ENCODE assay signal across 8 cellular contexts in genomic region chr2:169478745-169479256, GRCh38. TPM values are rescaled to one million over a fixed set of nuclear protein-coding genes. Genes with fewer than 3 reads are reported as not detected.
DNase-seq lines count a peak whose midpoint lies in the region; ATAC-seq and TF ChIP-seq lines count a peak whose summit lies in the region.

No MANE protein-coding gene starts in this region.

- dilution Hi-C loops in mammary epithelial cell (cut with HindIII; ENCODE audit: low sequenced_read_pairs), result no loop called here

- H3K27me3 ChIP-seq in right atrium auricular region, result no peaks in the 10 kb centered on the region
- H3K27me3 ChIP-seq in mammary epithelial cell (ENCODE audit: insufficient read depth, low read length), result no peaks in the 10 kb centered on the region

- CTCF ChIA-PET in mammary epithelial cell (lab: Charles Lee; ENCODE audit: low non-redundant PET), result no interaction called here

- DNase-seq in right atrium auricular region (ENCODE audit: low spot score) (no peak), cardiac septum (ENCODE audit: low spot score) (no peak), mammary epithelial cell (no peak), mucosa of descending colon (no peak), islet precursor cell (no peak), midbrain (lab: John Stamatoyannopoulos, UW) (no peak), GF-D8 (lab: John Stamatoyannopoulos, UW) (no peak)

- H4K20me1 ChIP-seq in mammary epithelial cell (ENCODE audit: insufficient read depth, low read length), result no peaks in the 10 kb centered on the region

- ATAC-seq in mucosa of descending colon, result no peak
- no peak for ATAC-seq in HG03108 (IDR thresholded peaks at IDR 0.05; ENCODE audit: unreplicated experiment)

- TF ChIP-seq CTCF in right atrium auricular region (IDR thresholded peaks at IDR 0.05), result no peak
- no peak for TF ChIP-seq CTCF in mammary epithelial cell (conservative IDR thresholded peaks at IDR 0.05 in 1 of 2, IDR thresholded peaks at IDR 0.05 in 1 of 2; ENCODE audit: extremely low read depth in 1 of 2, insufficient read depth in 1 of 2, low read depth in 1 of 2, low read length in 2 of 2)
- TF ChIP-seq CTCF in mucosa of descending colon (IDR thresholded peaks at IDR 0.05), result no peak

- peak overlapping the region; percentile 50 for H3K9ac ChIP-seq in mammary epithelial cell (ENCODE audit: insufficient read depth, low read length)

- intact Hi-C loops in cardiac septum (cut with DNase I) (no loop called here), mammary epithelial cell (cut with micrococcal nuclease) (no loop called here), mucosa of descending colon (cut with DNase I, micrococcal nuclease) (no loop called here)

- peak overlapping the region; percentile 59 to 72 for H3K27ac ChIP-seq in right atrium auricular region
- peak overlapping the region; percentile 33 for H3K27ac ChIP-seq in mammary epithelial cell (ENCODE audit: insufficient read depth, low read depth, low read length)

- H3K36me3 ChIP-seq in right atrium auricular region, result peaks cover 14% of the 10 kb centered on the region
- H3K36me3 ChIP-seq in mammary epithelial cell (ENCODE audit: insufficient read depth, low read length), result peaks cover 3% of the 10 kb centered on the region
- no peaks in the 10 kb centered on the region for H3K36me3 ChIP-seq in mucosa of descending colon (ENCODE audit: low read depth)

- H3K4me3 ChIP-seq in right atrium auricular region, result peak overlapping the region; percentile 55 to 77
- H3K4me3 ChIP-seq in mammary epithelial cell (replicated peaks in 1 of 3; ENCODE audit: insufficient read depth in 1 of 3, low read depth in 2 of 3, low read length in 3 of 3), result peak overlapping the region; percentile 38 to 87 (median 69)
- peak overlapping the region; percentile 29 for H3K4me3 ChIP-seq in mucosa of descending colon

- H3K4me2 ChIP-seq in mammary epithelial cell (ENCODE audit: insufficient read depth, low read depth, low read length), result peak overlapping the region; percentile 78

- peaks cover 0 to 12% of the 10 kb centered on the region in 2 donors for H3K4me1 ChIP-seq in right atrium auricular region
- H3K4me1 ChIP-seq in mammary epithelial cell (ENCODE audit: insufficient read depth, low read length), result peaks cover 5% of the 10 kb centered on the region
- H3K4me1 ChIP-seq in mucosa of descending colon (ENCODE audit: low read depth), result peaks cover 8% of the 10 kb centered on the region

- peak overlapping the region; percentile 93 for H2AFZ ChIP-seq in mammary epithelial cell (ENCODE audit: low read depth, low read length)

- in situ Hi-C loops in mammary epithelial cell (cut with MboI; ENCODE audit: low sequenced_read_pairs in 2 of 2), result no loop called here

- no peaks in the 10 kb centered on the region for H3K9me3 ChIP-seq in right atrium auricular region
- no peaks in the 10 kb centered on the region for H3K9me3 ChIP-seq in mammary epithelial cell (replicated peaks; ENCODE audit: insufficient read depth, low read length)
- H3K9me3 ChIP-seq in mucosa of descending colon, result no peaks in the 10 kb centered on the region

- no peaks in the 10 kb centered on the region for H3K79me2 ChIP-seq in mammary epithelial cell (ENCODE audit: insufficient read depth, low read length)

- no TSS peak for BruUV-seq in mammary epithelial cell (replicated peaks; lab: Mats Ljungman, UMichigan)

- 57% methylated on average over 10 of the region's 14 CpGs for WGBS in mammary epithelial cell (ENCODE audit: low coverage, missing lambda C conversion rate)

RNA-seq across cellular contexts. Expression of gene BBS5, which starts 0.5 kb away (rescaled TPM):
- total RNA-seq in right atrium auricular region (1 to 10 TPM; 4.2 to 7.0 TPM), cardiac septum (8.2 TPM), mammary epithelial cell (1 to 10 TPM; 5.9 to 6.2 TPM), mucosa of descending colon (1 to 10 TPM; 2.7 to 7.1 (median 4.4) TPM)
- 1.7 TPM for polyA plus RNA-seq in mammary epithelial cell
- not detected for polyA minus RNA-seq in mammary epithelial cell

RNA-seq across cellular contexts. Expression of gene KLHL41, which starts 30.7 kb away (rescaled TPM):
- total RNA-seq in right atrium auricular region (100 to 1,000 TPM in 1 of 2 donors, 10 to 100 TPM in 1; 44.0 to 122 TPM), cardiac septum (90.5 TPM), mammary epithelial cell (under 1 TPM; 0.16 to 0.17 TPM), mucosa of descending colon (1 to 10 TPM; 1.1 to 1.5 (median 1.1) TPM)
- 0.14 TPM for polyA plus RNA-seq in mammary epithelial cell
- not detected for polyA minus RNA-seq in mammary epithelial cell

Comparison
In these comparisons a context has a peak if more than half of its experiments do, and no peak if none do; other contexts are left out.
1. RNA of gene KLHL41, which starts 30.7 kb away (total RNA-seq): 44.0 to 122 TPM in right atrium auricular region and 90.5 TPM in cardiac septum (single experiment); 1.1 to 1.5 TPM in mucosa of descending colon and 0.16 to 0.17 TPM in mammary epithelial cell; every median in the first group is over 10 times any median in the second.
2. Peak in every context shown above with its lines, with median percentiles within 50 percentile points of each other: H3K4me3 ChIP-seq.